ENCODE assay signal across 23 cellular contexts in the genomic region with DNA sequence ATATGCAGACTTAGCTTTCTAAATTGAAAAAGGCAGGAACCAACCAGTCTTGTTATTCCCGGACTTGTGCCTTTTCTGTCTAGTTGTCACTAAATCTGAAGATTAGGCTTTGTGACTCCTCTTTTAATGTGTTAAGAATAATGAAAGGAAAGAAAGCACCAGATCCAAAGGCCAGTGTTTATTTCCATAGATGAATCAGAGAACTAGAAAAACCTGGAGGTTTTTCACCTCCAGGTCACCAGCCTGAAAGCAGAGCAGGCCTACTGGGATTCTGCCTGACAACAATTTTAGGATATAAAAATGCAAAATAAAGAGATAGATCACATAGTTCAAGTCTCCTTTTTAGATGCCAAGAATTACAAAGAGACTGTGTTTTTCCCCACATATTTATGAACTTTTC.
"Had no signal": no experiment of that assay in that cellular context is flagged by ENCODE, and none has a peak within 500 bp of the region (broad histone marks: within the 10 kb centered on the region; RNA-seq: fewer than 3 reads in every experiment).

No MANE protein-coding gene starts in this region.

- H3K4me3 Mint-ChIP-seq: activated CD8-positive, alpha-beta T cell treated with anti-CD3 and anti-CD28 coated beads, Interleukin-2, amount 10 ng/mL, durations not matched to agents 7 days and 5 days; activated naive CD4-positive, alpha-beta T cell treated with anti-CD3 and anti-CD28 coated beads, Interleukin-2, amount 50 U/mL, for 24 hours; endodermal cell; memory B cell; neural crest cell had no signal

- H3K36me3 Mint-ChIP-seq: activated naive CD4-positive, alpha-beta T cell treated with anti-CD3 and anti-CD28 coated beads, Interleukin-2, amount 50 U/mL, for 24 hours; memory B cell had no signal

- H3K27ac ChIP-seq: breast epithelium, coronary artery, epithelial cell of prostate, gastrocnemius medialis, upper lobe of right lung, VCaP had no signal

- H3K9me3 ChIP-seq: gastrocnemius medialis, mucosa of descending colon, upper lobe of right lung had no signal

- H3K4me1 ChIP-seq: breast epithelium, gastrocnemius medialis, upper lobe of right lung had no signal

- H3K4me3 ChIP-seq: breast epithelium, coronary artery, gastrocnemius medialis, mucosa of descending colon, upper lobe of right lung had no signal

- DNase-seq: activated CD4-positive, alpha-beta T cell treated with anti-CD3 and anti-CD28 coated beads, Interleukin-2, amount 50 U/mL, for 1 hour; activated CD4-positive, CD25-positive, alpha-beta regulatory T cell treated with anti-CD3 and anti-CD28 coated beads, Interleukin-2, amount 50 U/mL, for 72 hours; activated CD8-positive, alpha-beta T cell treated with anti-CD3 and anti-CD28 coated beads, Interleukin-2, amount 10 ng/mL, durations not matched to agents 7 days and 5 days; activated gamma-delta T cell treated with Interleukin-2 at 50 U/mL for 16 hours; aorta; endodermal cell; gastrocnemius medialis; head of caudate nucleus; islet precursor cell; left colon; mucosa of descending colon; occipital lobe; stimulated activated CD4-positive, alpha-beta T cell treated with anti-CD3 and anti-CD28 coated beads, Interleukin-4, amount 100 ng/mL, for 4 hours; stimulated activated naive CD8-positive, alpha-beta T cell treated with anti-CD3 and anti-CD28 coated beads, Interleukin-15, Interleukin-2, amounts not matched to agents 100 U/mL and 50 U/mL, for 24 hours; upper lobe of right lung had no signal

- H3K4me1 Mint-ChIP-seq: activated naive CD4-positive, alpha-beta T cell treated with anti-CD3 and anti-CD28 coated beads, Interleukin-2, amount 50 U/mL, for 24 hours; endodermal cell; memory B cell had no signal

- ATAC-seq: activated CD8-positive, alpha-beta T cell treated with anti-CD3 and anti-CD28 coated beads, Interleukin-2, amount 10 ng/mL, durations not matched to agents 7 days and 5 days; gastrocnemius medialis; left colon; mucosa of descending colon; stimulated activated naive CD8-positive, alpha-beta T cell treated with anti-CD3 and anti-CD28 coated beads, Interleukin-15, Interleukin-2, amounts not matched to agents 100 U/mL and 50 U/mL, for 24 hours; upper lobe of right lung had no signal

- H3K27me3 ChIP-seq: breast epithelium, gastrocnemius medialis, upper lobe of right lung had no signal

- H3K27ac Mint-ChIP-seq: activated CD8-positive, alpha-beta T cell treated with anti-CD3 and anti-CD28 coated beads, Interleukin-2, amount 10 ng/mL, durations not matched to agents 7 days and 5 days; activated naive CD4-positive, alpha-beta T cell treated with anti-CD3 and anti-CD28 coated beads, Interleukin-2, amount 50 U/mL, for 24 hours; endodermal cell; memory B cell; progenitor cell of endocrine pancreas had no signal

- H3K36me3 ChIP-seq: breast epithelium, gastrocnemius medialis, upper lobe of right lung had no signal

- H3K27me3 Mint-ChIP-seq: activated naive CD4-positive, alpha-beta T cell treated with anti-CD3 and anti-CD28 coated beads, Interleukin-2, amount 50 U/mL, for 24 hours; memory B cell; progenitor cell of endocrine pancreas had no signal

- H3K9me3 Mint-ChIP-seq: activated naive CD4-positive, alpha-beta T cell treated with anti-CD3 and anti-CD28 coated beads, Interleukin-2, amount 50 U/mL, for 24 hours; memory B cell had no signal
